14 cellular contexts compared by ENCODE assay signal in the genomic region with DNA sequence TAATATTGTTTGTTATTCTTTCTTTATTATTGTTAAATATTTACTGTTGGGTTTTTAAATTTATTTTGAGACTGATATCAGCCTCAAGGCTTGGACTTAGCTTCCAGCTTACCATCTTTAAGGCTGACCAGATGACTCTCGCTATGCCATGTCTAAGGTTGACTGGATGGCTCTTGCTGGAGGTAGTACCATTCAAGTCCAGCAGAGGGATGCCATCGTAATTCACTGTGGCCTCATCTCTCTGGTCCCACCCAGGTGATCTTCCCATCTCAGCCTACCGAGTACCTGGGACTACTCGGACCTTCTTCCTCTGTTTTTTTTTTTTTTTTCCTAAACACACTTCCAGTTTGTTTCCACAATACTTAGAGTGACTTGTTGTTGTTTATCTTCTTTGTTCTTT. TPM values are rescaled to one million over a fixed set of nuclear protein-coding genes. Genes with fewer than 3 reads are reported as not detected.
A peak's percentile ranks its signal among the peaks of the same experiment; 100 is the strongest.
DNase-seq lines count a peak whose midpoint lies in the region; ATAC-seq and TF ChIP-seq lines count a peak whose summit lies in the region.
"Had no signal": no experiment of that assay in that cellular context is flagged by ENCODE, and none has a peak within 500 bp of the region (broad histone marks: within the 10 kb centered on the region; RNA-seq: fewer than 3 reads in every experiment).

No MANE protein-coding gene starts in this region.

- no peaks in the 10 kb centered on the region for H3K9me3 ChIP-seq in MG63

- peak; percentile 38 for TF ChIP-seq CTCF in AG09309 (IDR thresholded peaks at IDR 0.05; ENCODE audit: control insufficient read depth, insufficient read depth, low read depth, low read length, missing control alignments)
- TF ChIP-seq CTCF in GM12865 (IDR thresholded peaks at IDR 0.05; ENCODE audit: insufficient read depth, low read depth, low read length, missing control alignments): peak; percentile 29
- TF ChIP-seq CTCF in fibroblast of pulmonary artery (IDR thresholded peaks at IDR 0.05; ENCODE audit: low read length, missing control alignments): peak; percentile 21

- intact Hi-C loops in posterior vena cava (cut with DNase I): no loop called here

- ATAC-seq in GM21786 (IDR thresholded peaks at IDR 0.05; ENCODE audit: unreplicated experiment): no peak
- ATAC-seq: right cardiac atrium had no signal

- no peaks in the 10 kb centered on the region for H3K36me3 ChIP-seq in MG63
- H3K36me3 ChIP-seq: cardiac muscle cell had no signal

- no peak for DNase-seq in AG09309 (ENCODE audit: low read depth)
- no peak for DNase-seq in GM12865 (ENCODE audit: low read depth)
- peak; percentile 27 for DNase-seq in RPMI7951 (ENCODE audit: low read depth)
- no peak for DNase-seq in fibroblast of pulmonary artery (ENCODE audit: low read depth)
- DNase-seq in effector CD8-positive, alpha-beta T cell (lab: John Stamatoyannopoulos, UW): no peak
- no peak for DNase-seq in MG63
- no peak for DNase-seq in posterior vena cava (ENCODE audit: low spot score)
- DNase-seq: activated gamma-delta T cell treated with Interleukin-2 at 50 U/mL for 16 hours; CD4-positive, CD25-positive, alpha-beta regulatory T cell; NCI-H2081; right cardiac atrium; T-helper 2 cell had no signal

- H3K27me3 ChIP-seq in MG63: no peaks in the 10 kb centered on the region
- H3K27me3 ChIP-seq: cardiac muscle cell had no signal

- H3K4me3 ChIP-seq in AG09309 (ENCODE audit: control insufficient read depth, low read depth, low read length) (no peak overlapping the region), GM12865 (ENCODE audit: low read depth, low read length) (no peak overlapping the region), fibroblast of pulmonary artery (replicated peaks; ENCODE audit: low read depth, low read length) (no peak overlapping the region), MG63 (no peak overlapping the region)
- H3K4me3 ChIP-seq: cardiac muscle cell had no signal

RNA-seq across cellular contexts. Expression of gene ZNF91, which starts 41.7 kb away (rescaled TPM):
- 16.9 and 27.0 TPM in 2 replicates for total RNA-seq in RPMI7951 (2014; rRNA removed; shearing (Covaris generic))
- total RNA-seq in MG63 (2014; rRNA removed; shearing (Covaris generic); ENCODE audit: low replicate concordance): 2.0 and 18.0 TPM in 2 replicates
- 10 to 100 TPM; 43.0 to 48.0 TPM for total RNA-seq in posterior vena cava
